Comparison of ENCODE assay signal across 17 cellular contexts in the genomic region with DNA sequence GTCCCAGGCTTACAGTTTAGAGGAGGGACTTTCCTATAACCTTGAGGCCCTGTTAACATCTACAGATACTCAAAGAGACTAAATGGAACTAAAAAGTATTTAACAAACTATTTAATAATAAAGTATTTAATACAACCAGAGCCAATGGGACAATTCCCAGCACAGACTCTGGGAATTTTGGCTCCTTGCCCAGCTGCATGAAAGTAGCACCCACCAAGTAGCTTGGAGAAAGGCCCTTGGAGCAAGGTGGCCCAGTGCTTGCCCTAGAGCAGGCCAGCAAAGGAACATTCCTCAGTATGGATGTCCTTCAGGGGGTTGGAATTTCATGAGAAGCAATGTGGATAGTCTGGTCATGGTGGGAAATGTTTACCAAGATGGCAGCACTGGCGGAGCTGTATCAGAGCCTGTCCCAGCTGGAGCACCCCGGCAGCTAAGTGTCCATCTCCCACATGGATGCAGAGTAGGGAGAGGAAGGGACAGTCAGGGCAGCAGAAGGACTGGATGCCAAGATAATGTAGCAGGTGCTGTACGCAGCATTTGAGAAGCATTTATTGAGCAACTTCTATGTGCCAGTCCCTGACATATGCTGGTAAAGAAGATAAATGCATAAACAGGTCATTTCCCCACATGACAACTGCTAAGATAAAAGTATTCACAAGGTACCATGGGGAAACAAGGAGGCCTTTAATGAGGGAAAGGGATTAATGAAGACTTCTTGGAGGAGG. TPM values are rescaled to one million over a fixed set of nuclear protein-coding genes. Genes with fewer than 3 reads are reported as not detected.
DNase-seq lines count a peak whose midpoint lies in the region; ATAC-seq and TF ChIP-seq lines count a peak whose summit lies in the region.
"Had no signal": no experiment of that assay in that cellular context is flagged by ENCODE, and none has a peak within 500 bp of the region (broad histone marks: within the 10 kb centered on the region; RNA-seq: fewer than 3 reads in every experiment).

No MANE protein-coding gene starts in this region.

- H3K27me3 Mint-ChIP-seq in CD4-positive, CD25-positive, alpha-beta regulatory T cell: peaks cover 10% of the 10 kb centered on the region
- H3K27me3 Mint-ChIP-seq in CD4-positive, alpha-beta memory T cell: no peaks in the 10 kb centered on the region
- H3K27me3 Mint-ChIP-seq in activated T-helper 17 cell treated with anti-CD3 and anti-CD28 coated beads, Interleukin-2, amount 50 U/mL, for 72 hours: no peaks in the 10 kb centered on the region
- H3K27me3 Mint-ChIP-seq in natural killer cell (ENCODE audit: low read depth in 2 of 2): no peaks in the 10 kb centered on the region

- H3K9me3 ChIP-seq in CD4-positive, CD25-positive, alpha-beta regulatory T cell (ENCODE audit: control insufficient read depth in 2 of 2, low read length in 2 of 2): no peaks in the 10 kb centered on the region
- H3K9me3 ChIP-seq in CD4-positive, alpha-beta memory T cell (ENCODE audit: control insufficient read depth in 1 of 2, low read length in 2 of 2): no peaks in the 10 kb centered on the region
- H3K9me3 ChIP-seq in body of pancreas: peaks cover 0 to 6% (median 0%) of the 10 kb centered on the region in 3 donors
- H3K9me3 ChIP-seq: psoas muscle had no signal

- H3K4me1 Mint-ChIP-seq in CD4-positive, CD25-positive, alpha-beta regulatory T cell: peaks cover 10 to 39% (median 20%) of the 10 kb centered on the region in 4 donors
- peaks cover 15 to 36% (median 23%) of the 10 kb centered on the region in 4 donors for H3K4me1 Mint-ChIP-seq in CD4-positive, alpha-beta memory T cell
- H3K4me1 Mint-ChIP-seq in activated T-helper 17 cell treated with anti-CD3 and anti-CD28 coated beads, Interleukin-2, amount 50 U/mL, for 72 hours: peaks cover 14% of the 10 kb centered on the region
- peaks cover 27 to 30% of the 10 kb centered on the region in 2 donors for H3K4me1 Mint-ChIP-seq in natural killer cell

- POLR2A ChIA-PET in CD4-positive, alpha-beta memory T cell (lab: Charles Lee; ENCODE audit: partially characterized antibody): interaction anchor here (1.3 to 2.2 kb wide), 7 partner anchors 8 to 658 kb away, joined by 3 to 17 read pairs (median 5); a partner anchor contains a TSS

- peak overlapping the region; percentile 32 to 92 (median 91) for H3K27ac Mint-ChIP-seq in CD4-positive, CD25-positive, alpha-beta regulatory T cell
- H3K27ac Mint-ChIP-seq in CD4-positive, alpha-beta memory T cell: peak overlapping the region in 6 of 7 donors; percentile 54 to 99 (median 76)
- H3K27ac Mint-ChIP-seq in activated T-helper 17 cell treated with anti-CD3 and anti-CD28 coated beads, Interleukin-2, amount 50 U/mL, for 72 hours: peak overlapping the region; percentile 97
- peak overlapping the region; percentile 88 to 90 for H3K27ac Mint-ChIP-seq in natural killer cell

- H3K36me3 Mint-ChIP-seq in CD4-positive, CD25-positive, alpha-beta regulatory T cell: no peaks in the 10 kb centered on the region
- peaks cover 0 to 6% of the 10 kb centered on the region in 2 donors for H3K36me3 Mint-ChIP-seq in CD4-positive, alpha-beta memory T cell
- H3K36me3 Mint-ChIP-seq in activated T-helper 17 cell treated with anti-CD3 and anti-CD28 coated beads, Interleukin-2, amount 50 U/mL, for 72 hours (ENCODE audit: low read depth): peaks cover 10% of the 10 kb centered on the region
- no peaks in the 10 kb centered on the region for H3K36me3 Mint-ChIP-seq in natural killer cell

- no peak for ATAC-seq in CD4-positive, CD25-positive, alpha-beta regulatory T cell (ENCODE audit: low read depth in 2 of 2)
- ATAC-seq in activated T-helper 17 cell treated with anti-CD3 and anti-CD28 coated beads, Interleukin-2, amount 50 U/mL, for 72 hours (replicated peaks): no peak
- ATAC-seq in natural killer cell (no peak), body of pancreas (no peak)
- ATAC-seq: esophagus mucosa, psoas muscle had no signal

- intact Hi-C loops in CD4-positive, alpha-beta memory T cell (cut with micrococcal nuclease): loop anchor here (10.0 kb wide), 1 partner anchor 657 kb away; a partner anchor contains a TSS
- intact Hi-C loops in natural killer cell (cut with micrococcal nuclease): no loop called here
- intact Hi-C loops in body of pancreas (cut with DNase I): no loop called here

- H3K4me3 ChIP-seq in CD4-positive, CD25-positive, alpha-beta regulatory T cell (ENCODE audit: low read depth, low read length): no peak overlapping the region
- no peak overlapping the region for H3K4me3 ChIP-seq in CD4-positive, alpha-beta memory T cell (ENCODE audit: low read length in 2 of 2)
- H3K4me3 ChIP-seq in brain microvascular endothelial cell (ENCODE audit: low read depth, low read length) (no peak overlapping the region), body of pancreas (no peak overlapping the region)

- TF ChIP-seq POLR2A in body of pancreas (IDR thresholded peaks at IDR 0.05): no peak

- no peaks in the 10 kb centered on the region for H3K36me3 ChIP-seq in CD4-positive, CD25-positive, alpha-beta regulatory T cell (ENCODE audit: control insufficient read depth, insufficient read depth, low read length)
- no peaks in the 10 kb centered on the region for H3K36me3 ChIP-seq in CD4-positive, alpha-beta memory T cell (ENCODE audit: insufficient read depth, low read length)
- H3K36me3 ChIP-seq in brain microvascular endothelial cell (replicated peaks) (no peaks in the 10 kb centered on the region), body of pancreas (replicated peaks in 1 of 2; ENCODE audit: insufficient read depth in 1 of 2, low read depth in 2 of 2) (no peaks in the 10 kb centered on the region)

- DNase-seq in CD4-positive, CD25-positive, alpha-beta regulatory T cell: no peak
- no peak for DNase-seq in CD4-positive, alpha-beta memory T cell
- no peak for DNase-seq in natural killer cell
- DNase-seq in brain microvascular endothelial cell: no peak
- DNase-seq in body of pancreas: no peak
- DNase-seq in NCI-H1092 treated with DMSO at 0.1 percent for 48 hours (lab: John Stamatoyannopoulos, UW): no peak
- no peak for DNase-seq in MV-4-11 (lab: John Stamatoyannopoulos, UW)
- DNase-seq: dorsolateral prefrontal cortex, NCI-H187, NCI-H345, trophoblast cell had no signal

- CTCF ChIA-PET in CD4-positive, alpha-beta memory T cell (lab: Charles Lee; ENCODE audit: partially characterized antibody): interaction anchor here (0.7 to 3.6 kb wide), 9 partner anchors 9 to 371 kb away, joined by 3 to 37 read pairs (median 12); a partner anchor contains a TSS

- in situ Hi-C loops in brain microvascular endothelial cell (cut with HindIII; ENCODE audit: low pct_ligation_motif_present, low sequenced_read_pairs): no loop called here

- H3K27ac ChIP-seq in CD4-positive, CD25-positive, alpha-beta regulatory T cell (ENCODE audit: insufficient read depth, low read length, poor library complexity, severe bottlenecking): no peak overlapping the region
- no peak overlapping the region for H3K27ac ChIP-seq in CD4-positive, alpha-beta memory T cell (ENCODE audit: low read depth, low read length)
- H3K27ac ChIP-seq in brain microvascular endothelial cell (no peak overlapping the region), body of pancreas (no peak overlapping the region)
- H3K27ac ChIP-seq: psoas muscle had no signal

- H3K4me1 ChIP-seq in CD4-positive, CD25-positive, alpha-beta regulatory T cell (ENCODE audit: control insufficient read depth, insufficient read depth, low read length, poor library complexity, severe bottlenecking): peaks cover 10% of the 10 kb centered on the region
- peaks cover 20% of the 10 kb centered on the region for H3K4me1 ChIP-seq in CD4-positive, alpha-beta memory T cell (ENCODE audit: insufficient read depth, low read length)
- peaks cover 18% of the 10 kb centered on the region for H3K4me1 ChIP-seq in body of pancreas

- H3K4me3 Mint-ChIP-seq in CD4-positive, CD25-positive, alpha-beta regulatory T cell: peak overlapping the region; percentile 48 to 70 (median 59)
- peak overlapping the region in 7 of 8 donors; percentile 23 to 93 (median 64) for H3K4me3 Mint-ChIP-seq in CD4-positive, alpha-beta memory T cell
- H3K4me3 Mint-ChIP-seq in activated T-helper 17 cell treated with anti-CD3 and anti-CD28 coated beads, Interleukin-2, amount 50 U/mL, for 72 hours: peak overlapping the region; percentile 83
- H3K4me3 Mint-ChIP-seq in natural killer cell: peak overlapping the region; percentile 82

- TF ChIP-seq CTCF in natural killer cell (IDR thresholded peaks at IDR 0.05): no peak
- no peak for TF ChIP-seq CTCF in brain microvascular endothelial cell (IDR thresholded peaks at IDR 0.05; ENCODE audit: low read depth, low read length, missing control alignments)
- no peak for TF ChIP-seq CTCF in body of pancreas (IDR thresholded peaks at IDR 0.05)

- peaks cover 0 to 4% (median 0%) of the 10 kb centered on the region in 7 donors for H3K9me3 Mint-ChIP-seq in CD4-positive, CD25-positive, alpha-beta regulatory T cell
- H3K9me3 Mint-ChIP-seq in CD4-positive, alpha-beta memory T cell: peaks cover 0 to 2% (median 0%) of the 10 kb centered on the region in 8 donors
- H3K9me3 Mint-ChIP-seq in activated T-helper 17 cell treated with anti-CD3 and anti-CD28 coated beads, Interleukin-2, amount 50 U/mL, for 72 hours: peaks cover 9% of the 10 kb centered on the region
- H3K9me3 Mint-ChIP-seq in natural killer cell: no peaks in the 10 kb centered on the region

- 67 to 74% methylated on average over 3 of the region's 3 CpGs for WGBS in body of pancreas, 2 donors

- no peaks in the 10 kb centered on the region for H3K27me3 ChIP-seq in CD4-positive, CD25-positive, alpha-beta regulatory T cell (ENCODE audit: control insufficient read depth, insufficient read depth, low read length)
- no peaks in the 10 kb centered on the region for H3K27me3 ChIP-seq in CD4-positive, alpha-beta memory T cell (ENCODE audit: insufficient read depth, low read length)
- H3K27me3 ChIP-seq in brain microvascular endothelial cell (replicated peaks): no peaks in the 10 kb centered on the region
- no peaks in the 10 kb centered on the region for H3K27me3 ChIP-seq in body of pancreas
- H3K27me3 ChIP-seq: dorsolateral prefrontal cortex had no signal

RNA-seq across cellular contexts. Expression of a gene that starts 5.2 kb away (rescaled TPM):
- 132 TPM for total RNA-seq in CD4-positive, CD25-positive, alpha-beta regulatory T cell
- 100 to 1,000 TPM; 104 to 149 (median 113) TPM for polyA plus RNA-seq in CD4-positive, CD25-positive, alpha-beta regulatory T cell
- 100 to 1,000 TPM; 113 to 114 TPM for total RNA-seq in CD4-positive, alpha-beta memory T cell
- polyA plus RNA-seq in CD4-positive, alpha-beta memory T cell: 100 to 1,000 TPM in 1 of 2 donors, 10 to 100 TPM in 1; 80.4 to 125 TPM
- 100 to 1,000 TPM in 1 of 2 donors, 10 to 100 TPM in 1; 82.7 to 112 TPM for total RNA-seq in activated T-helper 17 cell treated with anti-CD3 and anti-CD28 coated beads, Interleukin-2, amount 50 U/mL, for 72 hours
- 100 to 1,000 TPM; 131 to 162 (median 139) TPM for total RNA-seq in natural killer cell
- total RNA-seq in body of pancreas: 10 to 100 TPM; 75.8 to 87.9 TPM

RNA-seq across cellular contexts. Expression of a gene that starts 20.2 kb away (rescaled TPM):
- 39.4 TPM for total RNA-seq in CD4-positive, CD25-positive, alpha-beta regulatory T cell
- polyA plus RNA-seq in CD4-positive, CD25-positive, alpha-beta regulatory T cell: 10 to 100 TPM; 19.9 to 25.0 (median 23.1) TPM
- total RNA-seq in CD4-positive, alpha-beta memory T cell: 10 to 100 TPM; 62.1 to 62.2 TPM
- 10 to 100 TPM; 12.3 to 40.8 TPM for polyA plus RNA-seq in CD4-positive, alpha-beta memory T cell
- 10 to 100 TPM; 36.3 to 74.1 TPM for total RNA-seq in activated T-helper 17 cell treated with anti-CD3 and anti-CD28 coated beads, Interleukin-2, amount 50 U/mL, for 72 hours
- total RNA-seq in natural killer cell: 10 to 100 TPM; 35.2 to 53.5 (median 51.6) TPM
- total RNA-seq in body of pancreas: 10 to 100 TPM; 22.7 to 30.9 TPM

RNA-seq across cellular contexts. Expression of a gene that starts 20.5 kb away (rescaled TPM):
- 84.8 TPM for total RNA-seq in CD4-positive, CD25-positive, alpha-beta regulatory T cell
- 100 to 1,000 TPM; 140 to 222 (median 169) TPM for polyA plus RNA-seq in CD4-positive, CD25-positive, alpha-beta regulatory T cell
- 100 to 1,000 TPM; 121 TPM for total RNA-seq in CD4-positive, alpha-beta memory T cell
- 100 to 1,000 TPM; 188 to 227 TPM for polyA plus RNA-seq in CD4-positive, alpha-beta memory T cell
- 100 to 1,000 TPM; 102 to 172 TPM for total RNA-seq in activated T-helper 17 cell treated with anti-CD3 and anti-CD28 coated beads, Interleukin-2, amount 50 U/mL, for 72 hours
- total RNA-seq in natural killer cell (100 to 1,000 TPM in 2 of 3 donors, 10 to 100 TPM in 1; 91.3 to 114 (median 100) TPM), body of pancreas (10 to 100 TPM; 55.0 to 59.4 TPM)

RNA-seq across cellular contexts. Expression of a gene that starts 25.8 kb away (rescaled TPM):
- total RNA-seq in CD4-positive, CD25-positive, alpha-beta regulatory T cell: 3.8 TPM
- not detected for polyA plus RNA-seq in CD4-positive, CD25-positive, alpha-beta regulatory T cell
- not detected for total RNA-seq in CD4-positive, alpha-beta memory T cell
- polyA plus RNA-seq in CD4-positive, alpha-beta memory T cell: not detected
- total RNA-seq in activated T-helper 17 cell treated with anti-CD3 and anti-CD28 coated beads, Interleukin-2, amount 50 U/mL, for 72 hours: 1 to 10 TPM; 2.3 to 3.5 TPM
- not detected for total RNA-seq in natural killer cell
- not detected for total RNA-seq in body of pancreas
- total RNA-seq: bronchial epithelial cell, dorsolateral prefrontal cortex, esophagus mucosa, liver, M059J, psoas muscle had no signal
- polyA plus RNA-seq: liver, psoas muscle had no signal

RNA-seq across cellular contexts. Expression of a gene that starts 34.1 kb away (rescaled TPM):
- total RNA-seq in CD4-positive, CD25-positive, alpha-beta regulatory T cell: not detected
- polyA plus RNA-seq in CD4-positive, CD25-positive, alpha-beta regulatory T cell: not detected
- total RNA-seq in CD4-positive, alpha-beta memory T cell: not detected
- not detected for polyA plus RNA-seq in CD4-positive, alpha-beta memory T cell
- not detected for total RNA-seq in activated T-helper 17 cell treated with anti-CD3 and anti-CD28 coated beads, Interleukin-2, amount 50 U/mL, for 72 hours
- not detected for total RNA-seq in natural killer cell
- not detected for total RNA-seq in body of pancreas
- total RNA-seq: bronchial epithelial cell, dorsolateral prefrontal cortex, esophagus mucosa, liver, M059J, psoas muscle had no signal
- polyA plus RNA-seq: liver, psoas muscle had no signal
